Comparison of ENCODE assay signal across 8 cellular contexts in genomic region chr22:17742528-17742902, GRCh38. TPM values are rescaled to one million over a fixed set of nuclear protein-coding genes. Genes with fewer than 3 reads are reported as not detected.
DNase-seq lines count a peak whose midpoint lies in the region; ATAC-seq, FAIRE-seq and TF ChIP-seq lines count a peak whose summit lies in the region.

No MANE protein-coding gene starts in this region.

- peaks cover 7% of the 10 kb centered on the region for H3K4me1 Mint-ChIP-seq in CD8-positive, alpha-beta T cell (ENCODE audit: low read depth)

- no TSS peak for BruUV-seq in HepG2 (replicated peaks; lab: Mats Ljungman, UMichigan)

- POLR2A ChIA-PET in CD8-positive, alpha-beta T cell (lab: Charles Lee) = interaction anchor here (0.6 to 1.6 kb wide), 2 partner anchors 42 to 334 kb away, joined by 3 to 8 read pairs; no protein-coding TSS in a partner anchor
- POLR2A ChIA-PET in HepG2 (lab: Yijun Ruan, JAX) = interaction anchor here (1.0 to 1.2 kb wide), 3 partner anchors 31 to 44 kb away, joined by 3 to 7 read pairs (median 3); partner anchors contain the start of gene BID

- no peak overlapping the region for H3K9ac ChIP-seq in HepG2 (ENCODE audit: insufficient read depth, low read depth, low read length)

- H3K4me3 Mint-ChIP-seq in CD8-positive, alpha-beta T cell = no peak overlapping the region

- FAIRE-seq in HepG2 (lab: Jason Lieb, UNC) = peak; percentile 55

- intact Hi-C loops in CD8-positive, alpha-beta T cell (cut with DNase I, micrococcal nuclease) = loop anchor here (1.0 to 2.0 kb wide), 3 partner anchors 34 to 333 kb away; no protein-coding TSS in a partner anchor
- intact Hi-C loops in HepG2 (cut with micrococcal nuclease; ENCODE audit: unreplicated experiment) = loop anchor here (1.0 to 5.0 kb wide), 3 partner anchors 44 to 334 kb away; partner anchors contain the start of gene PEX26

- CTCF ChIA-PET in CD8-positive, alpha-beta T cell (lab: Charles Lee) = interaction anchor here (0.6 to 10.0 kb wide), 23 partner anchors 9 to 334 kb away, joined by 3 to 187 read pairs (median 5); no protein-coding TSS in a partner anchor
- CTCF ChIA-PET in HepG2 (lab: Yijun Ruan, JAX; ENCODE audit: low intra/inter-chr PET ratio, low total read pairs) = interaction anchor here (3.1 kb wide), 1 partner anchor 43 kb away, joined by 24 read pairs; no protein-coding TSS in a partner anchor

- no peak overlapping the region for H3K4me3 ChIP-seq in CD8-positive, alpha-beta T cell (ENCODE audit: low read depth, low read length)
- H3K4me3 ChIP-seq in choroid plexus epithelial cell (ENCODE audit: low read depth, low read length) (no peak overlapping the region), HepG2 (replicated peaks in 1 of 3; ENCODE audit: insufficient read depth in 1 of 3, low read depth in 2 of 3, low read length in 3 of 3) (no peak overlapping the region)

- peaks cover 45% of the 10 kb centered on the region for H3K36me3 Mint-ChIP-seq in CD8-positive, alpha-beta T cell

- no peaks in the 10 kb centered on the region for H3K79me2 ChIP-seq in HepG2 (ENCODE audit: insufficient read depth, low read length)

- peak; percentile 85 for ATAC-seq in CD8-positive, alpha-beta T cell
- ATAC-seq in HepG2 = peak; percentile 93
- ATAC-seq in GM21423 (IDR thresholded peaks at IDR 0.05; ENCODE audit: unreplicated experiment) = no peak

- no peaks in the 10 kb centered on the region for H3K27me3 ChIP-seq in CD8-positive, alpha-beta T cell (ENCODE audit: insufficient read depth, low read length)
- no peaks in the 10 kb centered on the region for H3K27me3 ChIP-seq in HepG2 (ENCODE audit: control insufficient read depth in 1 of 2, insufficient read depth in 2 of 2, low read length in 2 of 2)

- H4K20me1 ChIP-seq in HepG2 (ENCODE audit: insufficient read depth, low read length) = no peaks in the 10 kb centered on the region

- no peaks in the 10 kb centered on the region for H3K4me1 ChIP-seq in CD8-positive, alpha-beta T cell (ENCODE audit: insufficient read depth, low read length)
- no peaks in the 10 kb centered on the region for H3K4me1 ChIP-seq in HepG2 (ENCODE audit: insufficient read depth, low read length)

- no peak for TF ChIP-seq POLR2A in HepG2 (IDR thresholded peaks at IDR 0.05; ENCODE audit: insufficient read depth in 1 of 2, low read depth in 2 of 2, low read length in 2 of 2)

- DNase-seq in CD8-positive, alpha-beta T cell = peak; percentile 44 to 78 (median 67)
- DNase-seq in H4 (ENCODE audit: low spot score) (peak; percentile 48), NCI-H2171 treated with DMSO at 0.1 percent for 48 hours (lab: John Stamatoyannopoulos, UW) (peak; percentile 46), choroid plexus epithelial cell (ENCODE audit: low read depth) (peak; percentile 76), HepG2 (ENCODE audit: low spot score) (peak; percentile 63)
- DNase-seq in activated CD4-positive, alpha-beta T cell treated with anti-CD3 and anti-CD28 coated beads for 4 hours = peak; percentile 66 to 71
- peak; percentile 18 for DNase-seq in stimulated activated CD8-positive, alpha-beta memory T cell treated with anti-CD3 and anti-CD28 coated beads, Interleukin-12 subunit alpha, Interleukin-12 subunit beta, amount 100 ng/mL, for 4 hours (ENCODE audit: low read depth)

- H3K9me3 Mint-ChIP-seq in CD8-positive, alpha-beta T cell = no peaks in the 10 kb centered on the region

- H3K9me3 ChIP-seq in CD8-positive, alpha-beta T cell (ENCODE audit: low read length) = no peaks in the 10 kb centered on the region
- no peaks in the 10 kb centered on the region for H3K9me3 ChIP-seq in HepG2 (ENCODE audit: low read length)

- no peak overlapping the region for H3K27ac Mint-ChIP-seq in CD8-positive, alpha-beta T cell

- no peak overlapping the region for H2AFZ ChIP-seq in HepG2 (ENCODE audit: low read length)

- no peak overlapping the region for H3K27ac ChIP-seq in CD8-positive, alpha-beta T cell (ENCODE audit: low read depth, low read length)
- H3K27ac ChIP-seq in HepG2 (ENCODE audit: extremely low read length, insufficient read depth, low read length) = no peak overlapping the region

- H3K36me3 ChIP-seq in CD8-positive, alpha-beta T cell (ENCODE audit: insufficient read depth, low read length) = peaks cover 13% of the 10 kb centered on the region
- peaks cover 9 to 19% of the 10 kb centered on the region in 2 experiments; a peak in 4 of 5 replicates for H3K36me3 ChIP-seq in HepG2 (replicated peaks in 1 of 2; ENCODE audit: control insufficient read depth in 1 of 2, insufficient read depth in 2 of 2, low read length in 2 of 2)

- WGBS in HepG2 (ENCODE audit: low lambda C conversion rate) = 62% methylated on average over 5 of the region's 9 CpGs

- peak; percentile 91 for TF ChIP-seq RAD21 in HepG2 (CRISPR knock-in tag; IDR thresholded peaks at IDR 0.05)

- in situ Hi-C loops in HepG2 (cut with HindIII; ENCODE audit: extremely low pct_ligation_motif_present, low pct_unique_long_range_greater_than_20kb) = loop anchor here (5.0 kb wide), 1 partner anchor 40 kb away; no protein-coding TSS in a partner anchor

- peak; percentile 79 for TF ChIP-seq CTCF in CD8-positive, alpha-beta T cell (IDR thresholded peaks at IDR 0.05)
- TF ChIP-seq CTCF in choroid plexus epithelial cell (conservative IDR thresholded peaks at IDR 0.05; ENCODE audit: low read depth, low read length) = peak; percentile 86
- TF ChIP-seq CTCF in HepG2 (CRISPR knock-in tag; IDR thresholded peaks at IDR 0.05) = peak; percentile 90

- no peaks in the 10 kb centered on the region for H3K27me3 Mint-ChIP-seq in CD8-positive, alpha-beta T cell (ENCODE audit: low read depth)

- TF ChIP-seq EP300 in HepG2 (IDR thresholded peaks at IDR 0.05; ENCODE audit: low read depth in 2 of 2, low read length in 2 of 2) (no peak), HepG2 (CRISPR knock-in tag; IDR thresholded peaks at IDR 0.05; ENCODE audit: borderline replicate concordance) (no peak)

- H3K4me2 ChIP-seq in HepG2 (ENCODE audit: low read depth, low read length) = no peak overlapping the region

TF ChIP-seq in HepG2, 621 proteins besides CTCF, POLR2A, EP300 and RAD21 (continues in another document):
- 0 out of 2 replicates have a peak, but pooled peaks have one; percentile 21 for TF ChIP-seq ERF (CRISPR knock-in tag; IDR thresholded peaks at IDR 0.05)
- no peak for TF ChIP-seq HMGA1 (CRISPR knock-in tag; conservative IDR thresholded peaks at IDR 0.05)
- TF ChIP-seq ZSCAN29 (CRISPR knock-in tag; conservative IDR thresholded peaks at IDR 0.05) = 0 out of 2 replicates have a peak, but pooled peaks have one; percentile 33
- no peak for TF ChIP-seq HNF1A (IDR thresholded peaks at IDR 0.05; ENCODE audit: low read depth)
- TF ChIP-seq HNF1A (CRISPR knock-in tag; IDR thresholded peaks at IDR 0.05; ENCODE audit: borderline replicate concordance) = no peak

RNA-seq across cellular contexts. Expression of gene BID, which starts 31.8 kb away (rescaled TPM):
- 10 to 100 TPM; 14.4 to 15.0 TPM for total RNA-seq in CD8-positive, alpha-beta T cell
- 56.2 and 58.6 TPM in 2 replicates for total RNA-seq in H4 (2014; rRNA removed; shearing (Covaris generic))
- 47.6 and 51.7 TPM in 2 replicates for total RNA-seq in HepG2 (2016; rRNA removed; fragmentation: Illumina TruSeq; extraction: Trizol)
- 16.5 and 25.0 TPM in 2 replicates for total RNA-seq in HepG2 (2016; cell fraction: cytosol; rRNA removed; fragmentation: Illumina TruSeq; extraction: Trizol; ENCODE audit: low read depth)
- total RNA-seq in HepG2 (2016; cell fraction: insoluble cytoplasmic fraction; rRNA removed; fragmentation: Illumina TruSeq; extraction: Trizol) = 48.2 and 51.2 TPM in 2 replicates
- total RNA-seq in HepG2 (2016; cell fraction: membrane; rRNA removed; fragmentation: Illumina TruSeq; extraction: Trizol) = 24.9 and 33.2 TPM in 2 replicates
- 27.0 and 29.0 TPM in 2 replicates for total RNA-seq in HepG2 (2016; cell fraction: nucleus; rRNA removed; fragmentation: Illumina TruSeq; extraction: Trizol)
- 35.3 and 44.7 TPM in 2 replicates for polyA plus RNA-seq in HepG2 (2011; rRNA removed)
- polyA plus RNA-seq in HepG2 (2011; cell fraction: cytosol; rRNA removed) = 51.3 and 78.1 TPM in 2 replicates
- polyA plus RNA-seq in HepG2 (2011; cell fraction: nucleus; rRNA removed) = 37.6 and 38.4 TPM in 2 replicates
- 16.2 and 31.9 TPM in 2 replicates for polyA plus RNA-seq in HepG2 (2012)
- polyA plus RNA-seq in HepG2 (2016; cell fraction: cytosol; fragmentation: Illumina TruSeq; extraction: Trizol; ENCODE audit: low read depth) = 22.8 and 28.7 TPM in 2 replicates
- 39.0 and 42.7 TPM in 2 replicates for polyA plus RNA-seq in HepG2 (2016; cell fraction: insoluble cytoplasmic fraction; fragmentation: Illumina TruSeq; extraction: Trizol; ENCODE audit: low read depth)
- polyA plus RNA-seq in HepG2 (2016; cell fraction: membrane; fragmentation: Illumina TruSeq; extraction: Trizol; ENCODE audit: low read depth) = 26.7 and 27.3 TPM in 2 replicates
- polyA plus RNA-seq in HepG2 (2016; cell fraction: nucleus; fragmentation: Illumina TruSeq; extraction: Trizol; ENCODE audit: insufficient read depth, low read depth) = 47.0 TPM in 2 replicates
- polyA minus RNA-seq in HepG2 (2011; rRNA and poly(A)+ RNA removed; ENCODE audit: low replicate concordance) = 35.1 and 45.0 TPM in 2 replicates
- polyA minus RNA-seq in HepG2 (2011; cell fraction: cytosol; rRNA and poly(A)+ RNA removed) = 15.2 and 16.8 TPM in 2 replicates
- 4.4 and 8.2 TPM in 2 replicates for polyA minus RNA-seq in HepG2 (2011; cell fraction: nucleus; rRNA and poly(A)+ RNA removed)

Comparison
In these comparisons a context has a peak if more than half of its experiments do, and no peak if none do; other contexts are left out.
1. DNase-seq: peak in every context shown above with its lines; median percentile 76 in choroid plexus epithelial cell; 68 in activated CD4-positive, alpha-beta T cell treated with anti-CD3 and anti-CD28 coated beads for 4 hours; 67 in CD8-positive, alpha-beta T cell; 63 in HepG2; 48 in H4; 46 in NCI-H2171 treated with DMSO at 0.1 percent for 48 hours; 18 in stimulated activated CD8-positive, alpha-beta memory T cell treated with anti-CD3 and anti-CD28 coated beads, Interleukin-12 subunit alpha, Interleukin-12 subunit beta, amount 100 ng/mL, for 4 hours.